19 cellular contexts compared by ENCODE assay signal in genomic region chr2:160445673-160446072, GRCh38.
"Had no signal": no experiment of that assay in that cellular context is flagged by ENCODE, and none has a peak within 500 bp of the region (broad histone marks: within the 10 kb centered on the region; RNA-seq: fewer than 3 reads in every experiment).

No MANE protein-coding gene starts in this region.

- H3K9me3 Mint-ChIP-seq: effector memory CD8-positive, alpha-beta T cell; immature natural killer cell; memory B cell had no signal

- H3K9me3 ChIP-seq: esophagus muscularis mucosa, gastrocnemius medialis, lower lobe of right lung, right atrium auricular region, stomach, thoracic aorta, transverse colon had no signal

- DNase-seq: effector memory CD8-positive, alpha-beta T cell; gastrocnemius medialis; immature natural killer cell; left cardiac atrium; left ventricle myocardium inferior; lower lobe of right lung; midbrain; nephron progenitor cell; posterior cingulate gyrus; sigmoid colon; stimulated activated CD4-positive, alpha-beta T cell treated with anti-CD3 and anti-CD28 coated beads, Interleukin-12 subunit alpha, Interleukin-12 subunit beta, amount 100 ng/mL, for 4 hours; stimulated activated naive CD4-positive, alpha-beta T cell; stomach; substantia nigra; transverse colon had no signal

- H3K4me1 Mint-ChIP-seq: immature natural killer cell, nephron progenitor cell had no signal

- H3K27ac Mint-ChIP-seq: effector memory CD8-positive, alpha-beta T cell; immature natural killer cell; memory B cell; nephron progenitor cell had no signal

- H3K4me3 Mint-ChIP-seq: effector memory CD8-positive, alpha-beta T cell; immature natural killer cell; memory B cell; nephron progenitor cell had no signal

- H3K27me3 Mint-ChIP-seq: effector memory CD8-positive, alpha-beta T cell had no signal

- ATAC-seq: effector memory CD8-positive, alpha-beta T cell; gastrocnemius medialis; left cardiac atrium; lower lobe of right lung had no signal
